16 cellular contexts compared by ENCODE assay signal in the genomic region with DNA sequence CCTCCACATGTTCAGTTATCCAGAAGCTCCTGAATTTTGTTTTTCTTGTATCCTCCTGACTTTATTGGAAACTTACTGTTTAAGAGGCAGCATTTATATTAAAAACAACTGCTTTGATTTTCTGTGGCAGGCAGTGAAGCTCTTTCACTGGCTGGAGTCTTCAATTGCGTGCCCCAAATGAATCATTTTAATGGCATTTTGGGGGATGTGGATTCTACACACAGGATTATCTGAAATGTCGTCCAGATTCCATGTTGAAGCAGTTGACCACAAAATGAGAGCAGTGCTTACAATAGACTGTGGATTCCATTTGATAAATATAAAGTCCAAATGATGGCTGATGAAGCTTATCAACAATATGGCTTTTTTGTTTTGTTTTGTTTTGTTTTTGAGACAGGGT. TPM values are rescaled to one million over a fixed set of nuclear protein-coding genes. Genes with fewer than 3 reads are reported as not detected.
DNase-seq lines count a peak whose midpoint lies in the region; ATAC-seq, FAIRE-seq and TF ChIP-seq lines count a peak whose summit lies in the region.
"Had no signal": no experiment of that assay in that cellular context is flagged by ENCODE, and none has a peak within 500 bp of the region (broad histone marks: within the 10 kb centered on the region; RNA-seq: fewer than 3 reads in every experiment).

No MANE protein-coding gene starts in this region.

- no peaks in the 10 kb centered on the region for H3K27me3 ChIP-seq in CD8-positive, alpha-beta memory T cell (ENCODE audit: insufficient read depth, low read length, poor library complexity, severe bottlenecking)
- H3K27me3 ChIP-seq: spleen, stomach had no signal

- H3K9me3 Mint-ChIP-seq in CD8-positive, alpha-beta memory T cell = no peaks in the 10 kb centered on the region

- H3K27me3 Mint-ChIP-seq in CD8-positive, alpha-beta memory T cell = peaks cover 3 to 7% of the 10 kb centered on the region in 2 donors

- H3K27ac Mint-ChIP-seq in CD8-positive, alpha-beta memory T cell = no peak overlapping the region

- no peak for FAIRE-seq in H54 (lab: Jason Lieb, UNC)
- FAIRE-seq: A204.1 had no signal

- no peak overlapping the region for H3K27ac ChIP-seq in CD8-positive, alpha-beta memory T cell (ENCODE audit: low read depth, low read length)
- H3K27ac ChIP-seq: spleen, stomach had no signal

- H3K4me3 Mint-ChIP-seq in CD8-positive, alpha-beta memory T cell = no peak overlapping the region

- H3K36me3 Mint-ChIP-seq in CD8-positive, alpha-beta memory T cell = peaks cover 0 to 3% (median 0%) of the 10 kb centered on the region in 3 donors

- ATAC-seq in GM21619 (IDR thresholded peaks at IDR 0.05; ENCODE audit: unreplicated experiment) = no peak

- peaks cover 8 to 11% (median 11%) of the 10 kb centered on the region in 3 donors for H3K4me1 Mint-ChIP-seq in CD8-positive, alpha-beta memory T cell

- H3K36me3 ChIP-seq in CD8-positive, alpha-beta memory T cell (ENCODE audit: insufficient read depth, low read length) = no peaks in the 10 kb centered on the region
- H3K36me3 ChIP-seq: spleen, stomach had no signal

- no peaks in the 10 kb centered on the region for H3K4me1 ChIP-seq in CD8-positive, alpha-beta memory T cell (ENCODE audit: insufficient read depth, low read length)

- CTCF ChIA-PET in CD8-positive, alpha-beta memory T cell (lab: Charles Lee) = no interaction called here

- no peak for TF ChIP-seq POLR2A in H54 (IDR thresholded peaks at IDR 0.05; ENCODE audit: low read depth, low read length)

- H3K9me3 ChIP-seq in CD8-positive, alpha-beta memory T cell (ENCODE audit: low read length) = no peaks in the 10 kb centered on the region
- H3K9me3 ChIP-seq: spleen, stomach had no signal

- POLR2A ChIA-PET in CD8-positive, alpha-beta memory T cell (lab: Charles Lee) = no interaction called here

- peak; percentile 67 for DNase-seq in A172 (ENCODE audit: low spot score)
- DNase-seq in H54 (ENCODE audit: insufficient read length, low spot score) = peak; percentile 16
- peak; percentile 86 for DNase-seq in amniotic epithelial cell (ENCODE audit: low read depth)
- DNase-seq in glomerular visceral epithelial cell (ENCODE audit: extremely low spot score) = peak; percentile 67
- no peak for DNase-seq in NCI-H128 (lab: John Stamatoyannopoulos, UW; ENCODE audit: unreplicated experiment)
- no peak for DNase-seq in NCI-H345 (lab: John Stamatoyannopoulos, UW)
- DNase-seq in CD8-positive, alpha-beta memory T cell = no peak
- DNase-seq: activated naive CD4-positive, alpha-beta T cell treated with Interleukin-2 at 50 U/mL for 16 hours; cerebellar nuclear complex; mesendoderm; NCI-H2081 treated with DMSO at 0.1 percent for 48 hours; nucleus accumbens; spleen; stomach had no signal

- H3K4me3 ChIP-seq in CD8-positive, alpha-beta memory T cell (ENCODE audit: low read length) = no peak overlapping the region
- H3K4me3 ChIP-seq: spleen, stomach had no signal

RNA-seq across cellular contexts. Expression of a gene that starts 41.0 kb away (rescaled TPM):
- 18.9 and 32.2 TPM in 2 replicates for total RNA-seq in A172 (2014; rRNA removed; shearing (Covaris generic))
- 10 to 100 TPM; 33.5 to 37.1 TPM for total RNA-seq in CD8-positive, alpha-beta memory T cell
- 2.8 TPM for polyA plus RNA-seq in CD8-positive, alpha-beta memory T cell

Comparison
In these comparisons a context has a peak if more than half of its experiments do, and no peak if none do; other contexts are left out.
1. DNase-seq: peak in A172 (single experiment), H54 (single experiment), amniotic epithelial cell (single experiment) and glomerular visceral epithelial cell (single experiment); none in NCI-H128 (single experiment), NCI-H345 (single experiment) and CD8-positive, alpha-beta memory T cell (0 of 5).